In genomic region chr6:21616005-21616404, GRCh38 we compare ENCODE assay signal across 1 cellular context.
TF ChIP-seq lines count a peak whose summit lies in the region.

No MANE protein-coding gene starts in this region.

TF ChIP-seq in GM23338, 12 proteins besides CTCF, POLR2A, EP300 and RAD21:
- TF ChIP-seq ETS1 (IDR thresholded peaks at IDR 0.05) (no peak), POLR2AphosphoS5 (IDR thresholded peaks at IDR 0.05; ENCODE audit: low read depth) (no peak), ZNF331 (CRISPR knock-in tag; IDR thresholded peaks at IDR 0.05; ENCODE audit: low read depth) (no peak), ZNF462 (CRISPR knock-in tag; IDR thresholded peaks at IDR 0.05) (no peak), EZH2 (IDR thresholded peaks at IDR 0.05; ENCODE audit: low read depth, unreplicated experiment) (no peak), NANOG (IDR thresholded peaks at IDR 0.05; ENCODE audit: borderline replicate concordance) (no peak), STAT1 (IDR thresholded peaks at IDR 0.05; ENCODE audit: unreplicated experiment) (no peak), JUNB (IDR thresholded peaks at IDR 0.05; ENCODE audit: unreplicated experiment) (no peak), CREB1 (CRISPR knock-in tag; IDR thresholded peaks at IDR 0.05; ENCODE audit: low read depth) (no peak), EZH2phosphoT487 (IDR thresholded peaks at IDR 0.05; ENCODE audit: unreplicated experiment) (no peak), ZNF114 (CRISPR knock-in tag; IDR thresholded peaks at IDR 0.05) (no peak), REST (IDR thresholded peaks at IDR 0.05; ENCODE audit: unreplicated experiment) (no peak)
TF ChIP-seq in GM23338: peak in this region for 0.
